ENCODE assay signal across 1 cellular context in genomic region chr7:129055294-129055816, GRCh38.
TF ChIP-seq lines count a peak whose summit lies in the region.

No MANE protein-coding gene starts in this region.

TF ChIP-seq in H1, 55 proteins besides CTCF, POLR2A, EP300 and RAD21 (continued from another document):
- no peak for TF ChIP-seq CHD7 (IDR thresholded peaks at IDR 0.05; ENCODE audit: insufficient replicate concordance, low read length)
